In genomic region chr1:51616903-51617708, GRCh38 we compare ENCODE assay signal across 8 cellular contexts. TPM values are rescaled to one million over a fixed set of nuclear protein-coding genes. Genes with fewer than 3 reads are reported as not detected.
DNase-seq lines count a peak whose midpoint lies in the region; ATAC-seq, FAIRE-seq and TF ChIP-seq lines count a peak whose summit lies in the region.

Gene OSBPL9, plus strand, starts transcription at chr1:51617092. Its CDS starts 19 bp downstream, at chr1:51617111.

- CTCF ChIA-PET in A673 (lab: Charles Lee), result interaction anchor here (0.9 kb wide), 1 partner anchor 150 kb away, joined by 10 read pairs; no protein-coding TSS in a partner anchor

- H3K9me3 ChIP-seq in A673 (ENCODE audit: low read depth, low read length, poor library complexity, severe bottlenecking) (no peaks in the 10 kb centered on the region), small intestine (ENCODE audit: control insufficient read depth, low read depth) (no peaks in the 10 kb centered on the region)

- WGBS in small intestine, 3 donors, result 1 to 2% (median 1%) methylated on average over 45 of the region's 45 CpGs

- in situ Hi-C loops in T47D (cut with HindIII; ENCODE audit: low pct_unique_long_range_greater_than_20kb, low sequenced_read_pairs), result no loop called here

- no TSS peak for BruUV-seq in A673 (replicated peaks; lab: Mats Ljungman, UMichigan)

- TF ChIP-seq CTCF in A673 (conservative IDR thresholded peaks at IDR 0.05; ENCODE audit: low read depth, low read length) (no peak), VCaP (conservative IDR thresholded peaks at IDR 0.05) (no peak)

- H3K36me3 ChIP-seq in A673 (ENCODE audit: insufficient read depth, low read length, poor library complexity, severe bottlenecking), result no peaks in the 10 kb centered on the region
- H3K36me3 ChIP-seq in small intestine (ENCODE audit: control insufficient read depth in 2 of 2, insufficient read depth in 2 of 2, low read length in 2 of 2), result peaks cover 0 to 2% of the 10 kb centered on the region in 2 donors

- DNase-seq in A673 (ENCODE audit: low spot score), result peak; percentile 95
- DNase-seq in NCI-H2196 treated with DMSO at 0.1 percent for 48 hours (lab: John Stamatoyannopoulos, UW; ENCODE audit: unreplicated experiment), result peak; percentile 85
- DNase-seq in T47D (ENCODE audit: low read depth in 1 of 2, low spot score in 1 of 2), result peak; percentile 28 to 88
- DNase-seq in iPS-NIHi11 (ENCODE audit: low spot score), result peak; percentile 95
- peak; percentile 88 for DNase-seq in small intestine

- intact Hi-C loops in A673 (cut with micrococcal nuclease; ENCODE audit: unreplicated experiment), result no loop called here

- POLR2A ChIA-PET in A673 (lab: Charles Lee; ENCODE audit: low non-redundant PET), result interaction anchor here (0.7 kb wide), 1 partner anchor 218 kb away, joined by 8 read pairs; no protein-coding TSS in a partner anchor

- peaks cover 27% of the 10 kb centered on the region for H3K4me1 ChIP-seq in A673 (ENCODE audit: insufficient read depth, low read length, poor library complexity, severe bottlenecking)
- peaks cover 3 to 4% of the 10 kb centered on the region in 2 donors for H3K4me1 ChIP-seq in small intestine (ENCODE audit: control insufficient read depth in 2 of 2, insufficient read depth in 1 of 2, low read depth in 1 of 2, low read length in 1 of 2)

- H3K4me3 ChIP-seq in A673 (ENCODE audit: low read depth, low read length, poor library complexity, severe bottlenecking) (peak within 1 kb of the TSS; percentile 85), small intestine (ENCODE audit: low read depth in 1 of 2, low read length in 2 of 2) (peak within 1 kb of the TSS; percentile 74 to 82)

- H3K27me3 ChIP-seq in A673 (replicated peaks; ENCODE audit: insufficient read depth, low read depth, low read length, poor library complexity), result no peaks in the 10 kb centered on the region
- no peaks in the 10 kb centered on the region for H3K27me3 ChIP-seq in small intestine (ENCODE audit: control insufficient read depth in 2 of 2, insufficient read depth in 2 of 2, low read length in 2 of 2)

- H3K27ac ChIP-seq in A673 (ENCODE audit: low read depth, low read length, poor library complexity, severe bottlenecking) (peak within 1 kb of the TSS; percentile 91), VCaP (peak within 1 kb of the TSS; percentile 67), small intestine (ENCODE audit: low read depth in 1 of 2, low read length in 1 of 2) (peak within 1 kb of the TSS; percentile 54 to 91)

- FAIRE-seq in small intestine (lab: Jason Lieb, UNC), result no peak

- ATAC-seq in GM18868 (IDR thresholded peaks at IDR 0.05; ENCODE audit: unreplicated experiment), result peak; percentile 94
- peak; percentile 83 for ATAC-seq in HG03135 (IDR thresholded peaks at IDR 0.05; ENCODE audit: unreplicated experiment)

RNA-seq across cellular contexts. Expression of gene OSBPL9, which starts in this region (rescaled TPM):
- total RNA-seq in A673 (2021), result 62.4 and 73.7 TPM in 2 replicates
- polyA plus RNA-seq in small intestine, result 10 to 100 TPM; 19.7 to 34.9 (median 28.6) TPM

Comparison
In these comparisons a context has a peak if more than half of its experiments do, and no peak if none do; other contexts are left out.
1. Peak in every context shown above with its lines: DNase-seq, ATAC-seq, H3K4me3 ChIP-seq and H3K27ac ChIP-seq.